Comparison of ENCODE assay signal across 19 cellular contexts in genomic region chr19:32457540-32457939, GRCh38. TPM values are rescaled to one million over a fixed set of nuclear protein-coding genes. Genes with fewer than 3 reads are reported as not detected.
DNase-seq lines count a peak whose midpoint lies in the region; ATAC-seq and TF ChIP-seq lines count a peak whose summit lies in the region.
"Had no signal": no experiment of that assay in that cellular context is flagged by ENCODE, and none has a peak within 500 bp of the region (broad histone marks: within the 10 kb centered on the region; RNA-seq: fewer than 3 reads in every experiment).

No MANE protein-coding gene starts in this region.

- no peak for TF ChIP-seq CTCF in A673 (conservative IDR thresholded peaks at IDR 0.05; ENCODE audit: low read depth, low read length)

- H3K9ac ChIP-seq in SK-N-MC (ENCODE audit: insufficient read length), result no peak overlapping the region
- H3K9ac ChIP-seq: SK-N-SH had no signal

- H3K9me3 ChIP-seq in A673 (ENCODE audit: low read depth, low read length, poor library complexity, severe bottlenecking) (no peaks in the 10 kb centered on the region), SK-N-MC (ENCODE audit: low read depth, low read length) (no peaks in the 10 kb centered on the region)
- H3K9me3 ChIP-seq: SK-N-SH had no signal

- H3K36me3 ChIP-seq in A673 (ENCODE audit: insufficient read depth, low read length, poor library complexity, severe bottlenecking) (peaks cover 6% of the 10 kb centered on the region), SK-N-MC (ENCODE audit: insufficient read depth, low read length) (peaks cover 58% of the 10 kb centered on the region)

- H3K27ac ChIP-seq in A673 (ENCODE audit: low read depth, low read length, poor library complexity, severe bottlenecking) (peak overlapping the region; percentile 6), SK-N-MC (peak overlapping the region; percentile 48)
- H3K27ac ChIP-seq: C4-2B, PC-9 had no signal

- ATAC-seq in GM18868 (IDR thresholded peaks at IDR 0.05; ENCODE audit: unreplicated experiment) (peak; percentile 60), HG02678 (IDR thresholded peaks at IDR 0.05; ENCODE audit: unreplicated experiment) (no peak)
- ATAC-seq: HCT116 had no signal

- CTCF ChIA-PET in A673 (lab: Charles Lee), result no interaction called here
- CTCF ChIA-PET in activated naive CD4-positive, alpha-beta T cell treated with anti-CD3 and anti-CD28 coated beads, Interleukin-2, amount 10 ng/mL, durations not matched to agents 7 days and 5 days (lab: Charles Lee), result no interaction called here

- no TSS peak for BruUV-seq in A673 (replicated peaks; lab: Mats Ljungman, UMichigan)

- H3K4me1 Mint-ChIP-seq in activated naive CD4-positive, alpha-beta T cell treated with anti-CD3 and anti-CD28 coated beads, Interleukin-2, amount 10 ng/mL, durations not matched to agents 7 days and 5 days, result peaks cover 8% of the 10 kb centered on the region

- DNase-seq in A673 (ENCODE audit: low spot score), result no peak
- DNase-seq in SK-N-MC (ENCODE audit: low read depth, low spot score), result no peak
- peak; percentile 3 for DNase-seq in myocyte (ENCODE audit: low read depth)
- DNase-seq in activated naive CD4-positive, alpha-beta T cell treated with anti-CD3 and anti-CD28 coated beads, Interleukin-2, amount 10 ng/mL, durations not matched to agents 7 days and 5 days, result no peak
- DNase-seq in GDM1 (lab: John Stamatoyannopoulos, UW), result no peak
- DNase-seq: 8988T, AML-193, NCI-H1092, NCI-H1436, NCI-H187 treated with DMSO at 0.1 percent for 48 hours, NCI-H2107, PC-9, RPMI8226, SHP77 treated with DMSO at 0.1 percent for 48 hours, SK-N-SH had no signal

- POLR2A ChIA-PET in A673 (lab: Charles Lee; ENCODE audit: low non-redundant PET), result no interaction called here

- H3K36me3 Mint-ChIP-seq in activated naive CD4-positive, alpha-beta T cell treated with anti-CD3 and anti-CD28 coated beads, Interleukin-2, amount 10 ng/mL, durations not matched to agents 7 days and 5 days, result peaks cover 3% of the 10 kb centered on the region

- H3K27ac Mint-ChIP-seq in activated naive CD4-positive, alpha-beta T cell treated with anti-CD3 and anti-CD28 coated beads, Interleukin-2, amount 10 ng/mL, durations not matched to agents 7 days and 5 days, result no peak overlapping the region

- H3K4me3 Mint-ChIP-seq in activated naive CD4-positive, alpha-beta T cell treated with anti-CD3 and anti-CD28 coated beads, Interleukin-2, amount 10 ng/mL, durations not matched to agents 7 days and 5 days, result no peak overlapping the region

- H3K27me3 Mint-ChIP-seq in activated naive CD4-positive, alpha-beta T cell treated with anti-CD3 and anti-CD28 coated beads, Interleukin-2, amount 10 ng/mL, durations not matched to agents 7 days and 5 days, result no peaks in the 10 kb centered on the region

- intact Hi-C loops in A673 (cut with micrococcal nuclease; ENCODE audit: unreplicated experiment), result loop anchor here (5.0 kb wide), 1 partner anchor 115 kb away; no protein-coding TSS in a partner anchor

- no peaks in the 10 kb centered on the region for H3K27me3 ChIP-seq in A673 (replicated peaks; ENCODE audit: insufficient read depth, low read depth, low read length, poor library complexity)

- no peaks in the 10 kb centered on the region for H3K9me3 Mint-ChIP-seq in activated naive CD4-positive, alpha-beta T cell treated with anti-CD3 and anti-CD28 coated beads, Interleukin-2, amount 10 ng/mL, durations not matched to agents 7 days and 5 days

- H3K4me3 ChIP-seq in A673 (ENCODE audit: low read depth, low read length, poor library complexity, severe bottlenecking) (no peak overlapping the region), SK-N-MC (no peak overlapping the region)
- H3K4me3 ChIP-seq: PC-9 had no signal

- peaks cover 20% of the 10 kb centered on the region for H3K4me1 ChIP-seq in A673 (ENCODE audit: insufficient read depth, low read length, poor library complexity, severe bottlenecking)

RNA-seq across cellular contexts. Expression of gene DPY19L3, which starts 52.0 kb away (rescaled TPM):
- total RNA-seq in A673 (2021), result 62.7 and 70.5 TPM in 2 replicates
- total RNA-seq in myocyte, result 12.7 and 13.1 TPM in 2 replicates
- 6.5 TPM for polyA plus RNA-seq in myocyte (2012)
